14 cellular contexts compared by ENCODE assay signal in genomic region chr16:31190061-31190460, GRCh38. TPM values are rescaled to one million over a fixed set of nuclear protein-coding genes. Genes with fewer than 3 reads are reported as not detected.
DNase-seq lines count a peak whose midpoint lies in the region; ATAC-seq and TF ChIP-seq lines count a peak whose summit lies in the region.
"Had no signal": no experiment of that assay in that cellular context is flagged by ENCODE, and none has a peak within 500 bp of the region (broad histone marks: within the 10 kb centered on the region; RNA-seq: fewer than 3 reads in every experiment).

No MANE protein-coding gene starts in this region.

- ATAC-seq in activated T-cell treated with anti-CD3 and anti-CD28 coated beads, Interleukin-2, amount 50 U/mL, for 72 hours (replicated peaks in 1 of 2), result peak in 1 of 2 donors; percentile 8
- ATAC-seq in GM19324 (IDR thresholded peaks at IDR 0.05; ENCODE audit: low FRiP score, unreplicated experiment), result no peak
- ATAC-seq: left lobe of liver, PC-3 had no signal

- peak overlapping the region in 1 of 2 donors; percentile 7 for H3K4me3 Mint-ChIP-seq in activated T-cell treated with anti-CD3 and anti-CD28 coated beads, Interleukin-2, amount 50 U/mL, for 72 hours
- H3K4me3 Mint-ChIP-seq in chondrocyte (ENCODE audit: unreplicated experiment) (no peak overlapping the region), osteocyte (ENCODE audit: unreplicated experiment) (no peak overlapping the region)

- H3K4me1 ChIP-seq in spleen, result peaks cover 4 to 98% (median 47%) of the 10 kb centered on the region in 6 donors

- TF ChIP-seq POLR2A in NB4 (IDR thresholded peaks at IDR 0.05; ENCODE audit: extremely low read depth, insufficient read length), result no peak
- TF ChIP-seq POLR2A in spleen (IDR thresholded peaks at IDR 0.05), result no peak

- TF ChIP-seq CTCF in NB4 (IDR thresholded peaks at IDR 0.05; ENCODE audit: low read depth, low read length) (no peak), chondrocyte (IDR thresholded peaks at IDR 0.05) (no peak), spleen (IDR thresholded peaks at IDR 0.05 in 8 of 11, conservative IDR thresholded peaks at IDR 0.05 in 3 of 11) (no peak), osteocyte (IDR thresholded peaks at IDR 0.05) (no peak)

- no peaks in the 10 kb centered on the region for H3K27me3 ChIP-seq in spleen (replicated peaks in 1 of 7)

- WGBS in spleen, 5 donors, result 87 to 96% (median 93%) methylated on average over 12 of the region's 12 CpGs

- peaks cover 46 to 94% of the 10 kb centered on the region in 2 donors for H3K36me3 Mint-ChIP-seq in activated T-cell treated with anti-CD3 and anti-CD28 coated beads, Interleukin-2, amount 50 U/mL, for 72 hours (ENCODE audit: insufficient read depth in 2 of 2)
- H3K36me3 Mint-ChIP-seq in chondrocyte (ENCODE audit: low read depth) (peaks cover 85% of the 10 kb centered on the region), osteocyte (ENCODE audit: unreplicated experiment) (peaks cover 87% of the 10 kb centered on the region)

- H3K9me3 Mint-ChIP-seq in activated T-cell treated with anti-CD3 and anti-CD28 coated beads, Interleukin-2, amount 50 U/mL, for 72 hours, result no peaks in the 10 kb centered on the region
- H3K9me3 Mint-ChIP-seq in chondrocyte (ENCODE audit: low read depth) (no peaks in the 10 kb centered on the region), osteocyte (ENCODE audit: unreplicated experiment) (no peaks in the 10 kb centered on the region)

- intact Hi-C loops in spleen (cut with DNase I; ENCODE audit: low total_unique reads), result no loop called here

- H3K9me3 ChIP-seq in spleen, result no peaks in the 10 kb centered on the region

- DNase-seq in activated T-cell treated with anti-CD3 and anti-CD28 coated beads, Interleukin-2, amount 50 U/mL, for 72 hours, result no peak
- DNase-seq in activated T-cell treated with anti-CD3 and anti-CD28 coated beads, Interleukin-2, amount 50 U/mL, for 1 hour, result no peak
- DNase-seq in NB4 (ENCODE audit: low read depth) (peak; percentile 1), chondrocyte (ENCODE audit: low spot score) (no peak), spleen (peak; percentile 55), osteocyte (ENCODE audit: extremely low spot score, unreplicated experiment) (no peak), SW480 (ENCODE audit: low spot score) (no peak)
- DNase-seq: activated CD8-positive, alpha-beta memory T cell treated with anti-CD3 and anti-CD28 coated beads, Interleukin-2, amount 50 U/mL, for 4 hours; NCI-H774; PC-3; stimulated activated naive CD4-positive, alpha-beta T cell treated with Interleukin-2 at 50 U/mL for 16 hours had no signal

- H3K4me3 ChIP-seq in NB4 (ENCODE audit: low read depth, low read length), result no peak overlapping the region
- no peak overlapping the region for H3K4me3 ChIP-seq in spleen

- H3K27ac Mint-ChIP-seq in activated T-cell treated with anti-CD3 and anti-CD28 coated beads, Interleukin-2, amount 50 U/mL, for 72 hours, result peak overlapping the region; percentile 89
- H3K27ac Mint-ChIP-seq in chondrocyte (ENCODE audit: unreplicated experiment) (peak overlapping the region; percentile 27), osteocyte (ENCODE audit: unreplicated experiment) (no peak overlapping the region)

- peak overlapping the region in 3 of 8 donors; percentile 21 to 66 (median 40) for H3K27ac ChIP-seq in spleen
- H3K27ac ChIP-seq: KMS-11 had no signal

- no peaks in the 10 kb centered on the region for H3K27me3 Mint-ChIP-seq in activated T-cell treated with anti-CD3 and anti-CD28 coated beads, Interleukin-2, amount 50 U/mL, for 72 hours (ENCODE audit: low read depth)
- no peaks in the 10 kb centered on the region for H3K27me3 Mint-ChIP-seq in chondrocyte (ENCODE audit: low read depth)
- no peaks in the 10 kb centered on the region for H3K27me3 Mint-ChIP-seq in osteocyte (ENCODE audit: unreplicated experiment)

- peaks cover 15 to 100% (median 100%) of the 10 kb centered on the region in 6 donors for H3K36me3 ChIP-seq in spleen

- peaks cover 94% of the 10 kb centered on the region for H3K4me1 Mint-ChIP-seq in activated T-cell treated with anti-CD3 and anti-CD28 coated beads, Interleukin-2, amount 50 U/mL, for 72 hours (ENCODE audit: low read depth)
- H3K4me1 Mint-ChIP-seq in chondrocyte (ENCODE audit: low read depth) (peaks cover 15% of the 10 kb centered on the region), osteocyte (ENCODE audit: unreplicated experiment) (peaks cover 6% of the 10 kb centered on the region)

RNA-seq across cellular contexts. Expression of gene FUS, which starts 10.1 kb away (rescaled TPM):
- 100 to 1,000 TPM; 411 to 528 TPM for total RNA-seq in activated T-cell treated with anti-CD3 and anti-CD28 coated beads, Interleukin-2, amount 50 U/mL, for 72 hours
- total RNA-seq in chondrocyte (226 to 414 TPM (median 231 TPM) in 3 replicates), spleen (100 to 1,000 TPM; 119 to 474 (median 284) TPM), osteocyte (334 and 346 TPM in 2 replicates)
- polyA plus RNA-seq in spleen, result 100 to 1,000 TPM; 225 to 694 (median 516) TPM

RNA-seq across cellular contexts. Expression of gene PYCARD, which starts 12.5 kb away (rescaled TPM):
- total RNA-seq in activated T-cell treated with anti-CD3 and anti-CD28 coated beads, Interleukin-2, amount 50 U/mL, for 72 hours, result 10 to 100 TPM in 1 of 2 donors, 1 to 10 TPM in 1; 7.4 to 13.6 TPM
- total RNA-seq in chondrocyte (2.7 to 2.9 TPM (median 2.8 TPM) in 3 replicates), spleen (100 to 1,000 TPM in 2 of 7 donors, 10 to 100 TPM in 5; 68.0 to 135 (median 90.1) TPM), osteocyte (5.5 and 6.1 TPM in 2 replicates)
- polyA plus RNA-seq in spleen, result 100 to 1,000 TPM; 109 to 117 (median 114) TPM

RNA-seq across cellular contexts. Expression of gene TRIM72, which starts 23.9 kb away (rescaled TPM):
- total RNA-seq in activated T-cell treated with anti-CD3 and anti-CD28 coated beads, Interleukin-2, amount 50 U/mL, for 72 hours, result under 1 TPM in 1 of 2 donors, not detected in 1; 0.05 TPM
- not detected in 3 replicates for total RNA-seq in chondrocyte
- under 1 TPM in 4 of 7 donors, not detected in 3; 0.05 to 0.26 (median 0.15) TPM for total RNA-seq in spleen
- under 1 TPM; 0.06 to 0.15 (median 0.09) TPM for polyA plus RNA-seq in spleen
- not detected in 2 replicates for total RNA-seq in osteocyte
- total RNA-seq: left lobe of liver, PC-3 had no signal

RNA-seq across cellular contexts. Expression of gene PYDC1, which starts 26.9 kb away (rescaled TPM):
- total RNA-seq in activated T-cell treated with anti-CD3 and anti-CD28 coated beads, Interleukin-2, amount 50 U/mL, for 72 hours, result not detected
- total RNA-seq in chondrocyte (not detected in 3 replicates), spleen (not detected), osteocyte (not detected in 2 replicates)
- polyA plus RNA-seq in spleen, result 1 to 10 TPM in 1 of 3 donors, under 1 TPM in 1, not detected in 1; 0.72 to 2.7 TPM
- total RNA-seq: left lobe of liver, PC-3 had no signal

RNA-seq across cellular contexts. Expression of gene PRSS36, which starts 40.2 kb away (rescaled TPM):
- under 1 TPM; 0.19 TPM for total RNA-seq in activated T-cell treated with anti-CD3 and anti-CD28 coated beads, Interleukin-2, amount 50 U/mL, for 72 hours
- 0.35 to 0.39 TPM in 2 of 3 replicates, not detected in the other for total RNA-seq in chondrocyte
- 1 to 10 TPM in 4 of 7 donors, under 1 TPM in 2, not detected in 1; 0.70 to 2.0 (median 1.3) TPM for total RNA-seq in spleen
- 1 to 10 TPM; 1.5 to 2.6 (median 2.0) TPM for polyA plus RNA-seq in spleen
- total RNA-seq in osteocyte, result 0.67 and 0.76 TPM in 2 replicates

Comparison
In these comparisons a context has a peak if more than half of its experiments do, and no peak if none do; other contexts are left out.
1. DNase-seq: peak in NB4 (single experiment) and spleen (single experiment); none in activated T-cell treated with anti-CD3 and anti-CD28 coated beads, Interleukin-2, amount 50 U/mL, for 72 hours (0 of 2), activated T-cell treated with anti-CD3 and anti-CD28 coated beads, Interleukin-2, amount 50 U/mL, for 1 hour (single experiment), chondrocyte (single experiment), osteocyte (single experiment) and SW480 (single experiment).